In genomic region chr2:176742271-176742670, GRCh38 we compare ENCODE assay signal across 32 cellular contexts.
"Had no signal": no experiment of that assay in that cellular context is flagged by ENCODE, and none has a peak within 500 bp of the region (broad histone marks: within the 10 kb centered on the region; RNA-seq: fewer than 3 reads in every experiment).

No MANE protein-coding gene starts in this region.

- ATAC-seq: activated CD4-positive, alpha-beta T cell treated with anti-CD3 and anti-CD28 coated beads for 36 hours; activated CD8-positive, alpha-beta memory T cell treated with anti-CD3 and anti-CD28 coated beads, Interleukin-2, amount 10 ng/mL, durations not matched to agents 7 days and 5 days; activated CD8-positive, alpha-beta T cell treated with anti-CD3 and anti-CD28 coated beads, Interleukin-2, amount 10 ng/mL, durations not matched to agents 7 days and 5 days; activated naive CD8-positive, alpha-beta T cell treated with anti-CD3 and anti-CD28 coated beads, Interleukin-2, amount 50 U/mL, for 24 hours; body of pancreas; gastroesophageal sphincter; T-helper 17 cell had no signal

- H3K4me3 ChIP-seq: adrenal gland, body of pancreas, esophagus squamous epithelium, gastroesophageal sphincter had no signal

- DNase-seq: activated CD4-positive, alpha-beta memory T cell treated with anti-CD3 and anti-CD28 coated beads for 36 hours; activated CD4-positive, alpha-beta T cell treated with anti-CD3 and anti-CD28 coated beads for 36 hours; activated CD4-positive, alpha-beta T cell treated with anti-CD3 and anti-CD28 coated beads, Interleukin-2, amount 10 ng/mL, durations not matched to agents 24 days and 14 days; activated CD4-positive, CD25-positive, alpha-beta regulatory T cell; activated CD4-positive, CD25-positive, alpha-beta regulatory T cell treated with anti-CD3 and anti-CD28 coated beads, Interleukin-2, amount 50 U/mL, for 72 hours; activated CD8-positive, alpha-beta memory T cell treated with anti-CD3 and anti-CD28 coated beads, Interleukin-2, amount 10 ng/mL, durations not matched to agents 7 days and 5 days; activated CD8-positive, alpha-beta memory T cell treated with anti-CD3 and anti-CD28 coated beads, Interleukin-2, amount 50 U/mL, for 4 hours; activated CD8-positive, alpha-beta T cell treated with anti-CD3 and anti-CD28 coated beads, Interleukin-2, amount 10 ng/mL, durations not matched to agents 7 days and 5 days; activated effector memory CD4-positive, alpha-beta T cell treated with anti-CD3 and anti-CD28 coated beads, Interleukin-2, amount 50 U/mL, for 16 hours; activated naive CD4-positive, alpha-beta T cell treated with anti-CD3 and anti-CD28 coated beads for 36 hours; activated naive CD8-positive, alpha-beta T cell treated with anti-CD3 and anti-CD28 coated beads for 36 hours; activated naive CD8-positive, alpha-beta T cell treated with anti-CD3 and anti-CD28 coated beads, Interleukin-2, amount 50 U/mL, for 24 hours; activated T-cell treated with anti-CD3 and anti-CD28 coated beads, Interleukin-2, amount 50 U/mL, for 1 hour; activated T-cell treated with anti-CD3 and anti-CD28 coated beads, Interleukin-2, amount 50 U/mL, for 48 hours; amygdala; aorta; body of pancreas; caudate nucleus; cortex of kidney; dermis blood vessel endothelial cell; effector CD8-positive, alpha-beta T cell; esophagus squamous epithelium; foreskin melanocyte; T-helper 1 cell; T-helper 17 cell; T1000 had no signal

- H3K36me3 ChIP-seq: adrenal gland, esophagus squamous epithelium, gastroesophageal sphincter had no signal

- H3K27ac ChIP-seq: adrenal gland, body of pancreas, epithelial cell of prostate, esophagus squamous epithelium, gastroesophageal sphincter had no signal

- H3K9me3 ChIP-seq: adrenal gland, body of pancreas, esophagus squamous epithelium, gastroesophageal sphincter had no signal

- FAIRE-seq: colon, endometrium, endothelial cell of umbilical vein had no signal

- H3K27me3 ChIP-seq: adrenal gland, body of pancreas, esophagus squamous epithelium had no signal

- H3K4me1 ChIP-seq: adrenal gland, body of pancreas had no signal
